13 cellular contexts compared by ENCODE assay signal in genomic region chr5:43425965-43426364, GRCh38. TPM values are rescaled to one million over a fixed set of nuclear protein-coding genes. Genes with fewer than 3 reads are reported as not detected.
A peak's percentile ranks its signal among the peaks of the same experiment; 100 is the strongest.
DNase-seq lines count a peak whose midpoint lies in the region.
"Had no signal": no experiment of that assay in that cellular context is flagged by ENCODE, and none has a peak within 500 bp of the region (broad histone marks: within the 10 kb centered on the region; RNA-seq: fewer than 3 reads in every experiment).

No MANE protein-coding gene starts in this region.

- H3K9ac ChIP-seq in adipocyte (ENCODE audit: low read length), result no peak overlapping the region

- no peak overlapping the region for H3K4me3 ChIP-seq in adipocyte (ENCODE audit: low read length)
- H3K4me3 ChIP-seq: cardiac muscle cell, prostate gland had no signal

- DNase-seq in DMS53 (lab: John Stamatoyannopoulos, UW), result peak; percentile 35
- DNase-seq in DMS53 treated with DMSO at 0.1 percent for 48 hours (lab: John Stamatoyannopoulos, UW; ENCODE audit: unreplicated experiment), result no peak
- peak; percentile 54 for DNase-seq in adipocyte (ENCODE audit: low read depth)
- peak; percentile 36 for DNase-seq in hepatic stellate cell (ENCODE audit: low spot score)
- DNase-seq in activated CD4-positive, alpha-beta T cell treated with anti-CD3 and anti-CD28 coated beads, Interleukin-2, amount 50 U/mL, for 48 hours, result no peak
- no peak for DNase-seq in NCI-H2227 (lab: John Stamatoyannopoulos, UW; ENCODE audit: unreplicated experiment)
- DNase-seq in COR-L47 (lab: John Stamatoyannopoulos, UW), result no peak
- DNase-seq in SK-N-DZ (ENCODE audit: low spot score), result no peak
- DNase-seq: GF-D8, H9, NCI-H1694 had no signal

- no peaks in the 10 kb centered on the region for H3K27me3 ChIP-seq in adipocyte (replicated peaks; ENCODE audit: control insufficient read depth, insufficient read depth, low read length)
- H3K27me3 ChIP-seq: cardiac muscle cell had no signal

- no peaks in the 10 kb centered on the region for H3K36me3 ChIP-seq in adipocyte (ENCODE audit: control insufficient read depth, insufficient read depth, low read length, severe bottlenecking)
- H3K36me3 ChIP-seq: cardiac muscle cell, prostate gland had no signal

- no peaks in the 10 kb centered on the region for H3K9me3 ChIP-seq in adipocyte (ENCODE audit: control insufficient read depth, low read length)
- H3K9me3 ChIP-seq: prostate gland had no signal

- peaks cover 21% of the 10 kb centered on the region for H3K4me1 ChIP-seq in adipocyte (ENCODE audit: control insufficient read depth, insufficient read depth, low read length)
- H3K4me1 ChIP-seq: prostate gland had no signal

RNA-seq across cellular contexts. Expression of gene CCL28, which starts 13.8 kb away (rescaled TPM):
- 0.20 and 0.65 TPM in 2 replicates for polyA plus RNA-seq in SK-N-DZ (2014; cell fraction: cytosol; rRNA removed)
- not detected in 2 replicates for polyA plus RNA-seq in SK-N-DZ (2014; cell fraction: nucleus; rRNA removed)
- polyA plus RNA-seq: cardiac muscle cell had no signal

RNA-seq across cellular contexts. Expression of gene TMEM267, which starts 57.7 kb away (rescaled TPM):
- 4.8 and 5.1 TPM in 2 replicates for polyA plus RNA-seq in SK-N-DZ (2014; cell fraction: cytosol; rRNA removed)
- polyA plus RNA-seq in SK-N-DZ (2014; cell fraction: nucleus; rRNA removed), result 11.5 and 12.8 TPM in 2 replicates

Comparison
In these comparisons a context has a peak if more than half of its experiments do, and no peak if none do; other contexts are left out.
1. DNase-seq: peak in DMS53 (single experiment), adipocyte (single experiment) and hepatic stellate cell (single experiment); none in DMS53 treated with DMSO at 0.1 percent for 48 hours (single experiment), activated CD4-positive, alpha-beta T cell treated with anti-CD3 and anti-CD28 coated beads, Interleukin-2, amount 50 U/mL, for 48 hours (0 of 2), NCI-H2227 (single experiment), COR-L47 (single experiment) and SK-N-DZ (single experiment).